In the genomic region with DNA sequence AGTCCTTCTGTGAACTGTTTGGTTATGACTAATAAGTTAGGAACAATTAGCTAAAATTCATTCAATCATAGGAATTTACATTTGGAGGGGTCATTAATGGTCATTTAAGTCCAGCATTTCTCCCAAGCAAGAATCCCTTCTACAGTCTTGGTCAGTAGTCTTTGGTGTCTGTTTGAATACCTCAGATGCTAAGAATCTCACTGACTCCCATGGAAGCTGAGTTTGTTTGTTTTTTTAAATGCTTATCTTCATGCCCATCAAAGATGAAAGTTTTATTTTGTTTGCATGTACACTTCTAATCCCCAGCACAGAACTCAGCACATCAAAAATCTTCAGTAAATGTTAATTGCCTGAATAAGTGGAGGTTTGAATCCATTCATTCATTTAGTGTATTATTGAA, we compare ENCODE assay signal across 19 cellular contexts. TPM values are rescaled to one million over a fixed set of nuclear protein-coding genes. Genes with fewer than 3 reads are reported as not detected.
"Had no signal": no experiment of that assay in that cellular context is flagged by ENCODE, and none has a peak within 500 bp of the region (broad histone marks: within the 10 kb centered on the region; RNA-seq: fewer than 3 reads in every experiment).

No MANE protein-coding gene starts in this region.

- H3K27ac Mint-ChIP-seq: activated CD4-positive, alpha-beta T cell treated with anti-CD3 and anti-CD28 coated beads, Interleukin-2, amount 10 ng/mL, durations not matched to agents 7 days and 5 days; activated CD8-positive, alpha-beta T cell treated with anti-CD3 and anti-CD28 coated beads, Interleukin-2, amount 10 ng/mL, durations not matched to agents 7 days and 5 days; activated naive CD8-positive, alpha-beta T cell; activated T-helper 2 cell treated with anti-CD3 and anti-CD28 coated beads, Interferon-gamma antibody, Interleukin-2, Interleukin-4, amounts not matched to agents 10 μg/mL and 5 μg/mL and 100 μg/mL, durations not matched to agents 14 hours and 24 hours and 36 hours; nephron progenitor cell; stimulated activated naive CD8-positive, alpha-beta T cell treated with anti-CD3 and anti-CD28 coated beads, Interleukin-15, Interleukin-2, amounts not matched to agents 100 ng/mL and 50 ng/mL, for 24 hours had no signal

- DNase-seq: activated CD4-positive, alpha-beta T cell treated with anti-CD3 and anti-CD28 coated beads, Interleukin-2, amount 10 ng/mL, durations not matched to agents 7 days and 5 days; activated CD4-positive, CD25-positive, alpha-beta regulatory T cell treated with anti-CD3 and anti-CD28 coated beads, Interleukin-2, amount 50 U/mL, for 72 hours; activated CD8-positive, alpha-beta T cell treated with anti-CD3 and anti-CD28 coated beads, Interleukin-2, amount 10 ng/mL, durations not matched to agents 7 days and 5 days; activated naive CD4-positive, alpha-beta T cell; activated T-cell treated with anti-CD3 and anti-CD28 coated beads, Interleukin-2, amount 50 U/mL, for 1 hour; foreskin melanocyte; left ventricle myocardium superior; nephron progenitor cell; pancreas; right cardiac atrium; stimulated activated CD4-positive, alpha-beta T cell treated with anti-CD3 and anti-CD28 coated beads, Interleukin-12 subunit alpha, Interleukin-12 subunit beta, amount 100 ng/mL, for 4 hours; stimulated activated CD4-positive, alpha-beta T cell treated with anti-CD3 and anti-CD28 coated beads, Interleukin-4, amount 100 ng/mL, for 4 hours; T-helper 2 cell had no signal

- H3K27ac ChIP-seq: coronary artery, pancreas, tibial nerve had no signal

- FAIRE-seq: bronchial epithelial cell had no signal

- H3K4me3 ChIP-seq: coronary artery, pancreas, tibial nerve had no signal

- H3K4me1 Mint-ChIP-seq: activated CD4-positive, alpha-beta T cell treated with anti-CD3 and anti-CD28 coated beads, Interleukin-2, amount 10 ng/mL, durations not matched to agents 7 days and 5 days had no signal

- H3K9me3 ChIP-seq: pancreas, tibial nerve had no signal

- H3K36me3 Mint-ChIP-seq: activated naive CD8-positive, alpha-beta T cell had no signal

- H3K9me3 Mint-ChIP-seq: activated CD4-positive, alpha-beta T cell treated with anti-CD3 and anti-CD28 coated beads, Interleukin-2, amount 10 ng/mL, durations not matched to agents 7 days and 5 days; activated T-helper 2 cell treated with anti-CD3 and anti-CD28 coated beads, Interferon-gamma antibody, Interleukin-2, Interleukin-4, amounts not matched to agents 10 μg/mL and 5 μg/mL and 100 μg/mL, durations not matched to agents 14 hours and 24 hours and 36 hours had no signal

- H3K36me3 ChIP-seq: pancreas had no signal

- H3K4me3 Mint-ChIP-seq: activated CD4-positive, alpha-beta T cell treated with anti-CD3 and anti-CD28 coated beads, Interleukin-2, amount 10 ng/mL, durations not matched to agents 7 days and 5 days; activated CD8-positive, alpha-beta T cell treated with anti-CD3 and anti-CD28 coated beads, Interleukin-2, amount 10 ng/mL, durations not matched to agents 7 days and 5 days; activated naive CD8-positive, alpha-beta T cell; nephron progenitor cell; stimulated activated naive CD8-positive, alpha-beta T cell treated with anti-CD3 and anti-CD28 coated beads, Interleukin-15, Interleukin-2, amounts not matched to agents 100 ng/mL and 50 ng/mL, for 24 hours had no signal

- ATAC-seq: activated CD8-positive, alpha-beta T cell treated with anti-CD3 and anti-CD28 coated beads, Interleukin-2, amount 10 ng/mL, durations not matched to agents 7 days and 5 days; left ventricle myocardium superior; pancreas; right cardiac atrium had no signal

- H3K27me3 ChIP-seq: pancreas, tibial nerve had no signal

RNA-seq across cellular contexts. Expression of a gene that starts 41.3 kb away (rescaled TPM):
- total RNA-seq: activated CD8-positive, alpha-beta T cell treated with anti-CD3 and anti-CD28 coated beads, Interleukin-2, amount 10 ng/mL, durations not matched to agents 7 days and 5 days; activated T-helper 2 cell treated with anti-CD3 and anti-CD28 coated beads, Interferon-gamma antibody, Interleukin-2, Interleukin-4, amounts not matched to agents 10 μg/mL and 5 μg/mL and 100 μg/mL, durations not matched to agents 14 hours and 24 hours and 36 hours had no signal
